In genomic region chr2:16129716-16130540, GRCh38 we compare ENCODE assay signal across 25 cellular contexts.
"Had no signal": no experiment of that assay in that cellular context is flagged by ENCODE, and none has a peak within 500 bp of the region (broad histone marks: within the 10 kb centered on the region; RNA-seq: fewer than 3 reads in every experiment).

No MANE protein-coding gene starts in this region.

- H3K4me3 ChIP-seq: K562, PC-9, Peyer's patch, SJSA1 had no signal

- H3K4me1 ChIP-seq: SJSA1 had no signal

- H3K27ac ChIP-seq: HL-60, KMS-11, PC-9, Peyer's patch, SJSA1 had no signal

- H3K9me3 ChIP-seq: Peyer's patch, SK-N-SH had no signal

- ATAC-seq: K562 had no signal

- H3K36me3 ChIP-seq: Peyer's patch, SJSA1 had no signal

- DNase-seq: Kasumi-1; MM.1S; NCI-H1092 treated with DMSO at 0.1 percent for 48 hours; NCI-H1436; NCI-H187; NCI-H2029; NCI-H2081 treated with DMSO at 0.1 percent for 48 hours; NCI-H2171; NCI-H226; NCI-H446; NCI-H510A; NCI-H524 treated with DMSO at 0.1 percent for 48 hours; NCI-H69; NCI-H774; NK-92 treated with Interleukin-12 subunit alpha and Interleukin-12 subunit beta, amount 100 ng/mL, for 24 hours; PC-9; Peyer's patch; Right ventricle myocardium superior; SIG-M5; SK-N-SH; SW 1271 had no signal

- H3K27me3 ChIP-seq: Peyer's patch, SJSA1 had no signal
